Comparison of ENCODE assay signal across 11 cellular contexts in the genomic region with DNA sequence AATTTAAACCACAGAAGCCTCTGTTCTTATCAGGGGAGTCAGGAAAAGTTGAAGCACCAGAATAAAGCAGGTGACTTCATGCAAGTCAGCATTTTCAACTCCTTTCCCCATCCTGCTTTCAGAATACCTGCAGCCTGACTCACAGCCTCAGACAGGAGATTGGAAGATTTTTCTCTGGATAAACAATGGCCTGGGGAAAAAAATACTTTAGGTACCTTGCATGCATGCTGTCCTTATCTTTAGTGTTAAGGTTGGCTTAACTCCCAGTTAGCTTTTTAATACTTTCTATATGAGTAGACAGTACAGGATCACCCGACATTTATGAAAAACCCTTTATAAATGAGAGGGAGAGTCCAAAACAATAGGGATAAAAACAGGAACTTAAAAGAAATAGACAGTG. TPM values are rescaled to one million over a fixed set of nuclear protein-coding genes. Genes with fewer than 3 reads are reported as not detected.
A peak's percentile ranks its signal among the peaks of the same experiment; 100 is the strongest.
DNase-seq lines count a peak whose midpoint lies in the region; ATAC-seq, FAIRE-seq and TF ChIP-seq lines count a peak whose summit lies in the region.
"Had no signal": no experiment of that assay in that cellular context is flagged by ENCODE, and none has a peak within 500 bp of the region (broad histone marks: within the 10 kb centered on the region; RNA-seq: fewer than 3 reads in every experiment).

No MANE protein-coding gene starts in this region.

- no peak for TF ChIP-seq EP300 in transverse colon (IDR thresholded peaks at IDR 0.05; ENCODE audit: low read depth)

- no peak for TF ChIP-seq CTCF in psoas muscle (IDR thresholded peaks at IDR 0.05)
- no peak for TF ChIP-seq CTCF in transverse colon (IDR thresholded peaks at IDR 0.05)

- TF ChIP-seq POLR2A in transverse colon (IDR thresholded peaks at IDR 0.05) = no peak

- H3K36me3 ChIP-seq in GM23248 (ENCODE audit: low read depth) = no peaks in the 10 kb centered on the region
- no peaks in the 10 kb centered on the region for H3K36me3 ChIP-seq in psoas muscle (ENCODE audit: insufficient read depth in 1 of 2, low read depth in 1 of 2)
- peaks cover 0 to 18% (median 0%) of the 10 kb centered on the region in 4 donors for H3K36me3 ChIP-seq in transverse colon

- no peaks in the 10 kb centered on the region for H3K9me2 ChIP-seq in GM23248 (ENCODE audit: insufficient read depth)

- DNase-seq in GM23248 = peak; percentile 84
- peak; percentile 95 for DNase-seq in RCC 7860 (ENCODE audit: low spot score)
- DNase-seq in fibroblast of peridontal ligament (ENCODE audit: extremely low read depth) = peak; percentile 20
- DNase-seq in psoas muscle = no peak
- no peak for DNase-seq in transverse colon
- no peak for DNase-seq in head of caudate nucleus
- DNase-seq in cortex of kidney (lab: John Stamatoyannopoulos, UW) = no peak
- DNase-seq: NCI-H1417 treated with DMSO at 0.1 percent for 48 hours, T1000 had no signal

- no peaks in the 10 kb centered on the region for H3K9me3 ChIP-seq in GM23248 (ENCODE audit: low read depth)
- no peaks in the 10 kb centered on the region for H3K9me3 ChIP-seq in psoas muscle
- no peaks in the 10 kb centered on the region for H3K9me3 ChIP-seq in transverse colon

- no peaks in the 10 kb centered on the region for H3K27me3 ChIP-seq in GM23248 (replicated peaks; ENCODE audit: insufficient read depth)
- no peaks in the 10 kb centered on the region for H3K27me3 ChIP-seq in psoas muscle (ENCODE audit: insufficient read depth in 3 of 3, low read length in 2 of 3)
- no peaks in the 10 kb centered on the region for H3K27me3 ChIP-seq in transverse colon

- peak; percentile 64 to 80 (median 72) for ATAC-seq in psoas muscle
- no peak for ATAC-seq in HG02885 (IDR thresholded peaks at IDR 0.05; ENCODE audit: poor library complexity, unreplicated experiment)
- ATAC-seq: GM12878 had no signal

- no peak overlapping the region for H2AFZ ChIP-seq in GM23248

- H3K79me2 ChIP-seq in GM23248 (ENCODE audit: insufficient read depth) = peaks cover 89% of the 10 kb centered on the region

- H3F3A ChIP-seq in GM23248 (ENCODE audit: insufficient read depth) = peaks cover 22% of the 10 kb centered on the region

- H3K27ac ChIP-seq in GM23248 (peak overlapping the region; percentile 35), psoas muscle (peak overlapping the region; percentile 37), transverse colon (no peak overlapping the region)

- H3K4me1 ChIP-seq in GM23248 (ENCODE audit: insufficient read depth) (peaks cover 16% of the 10 kb centered on the region), psoas muscle (peaks cover 18% of the 10 kb centered on the region), transverse colon (no peaks in the 10 kb centered on the region)

- H3K4me2 ChIP-seq in GM23248 (ENCODE audit: unreplicated experiment) = peak overlapping the region; percentile 24

- peaks cover 4% of the 10 kb centered on the region; the same call in 1 of the 2 replicates for H4K20me1 ChIP-seq in GM23248 (ENCODE audit: insufficient read depth)

- intact Hi-C loops in psoas muscle (cut with DNase I) (loop anchor here in 1 of 2 donors (10.0 kb wide), 1 partner anchor 48 kb away; no protein-coding TSS in a partner anchor), transverse colon (cut with DNase I; ENCODE audit: low total_unique reads) (no loop called here), head of caudate nucleus (cut with DNase I) (no loop called here)

- H3K4me3 ChIP-seq in GM23248 (no peak overlapping the region), psoas muscle (no peak overlapping the region), transverse colon (no peak overlapping the region)
- H3K4me3 ChIP-seq: GM12878 had no signal

- in situ Hi-C loops in GM23248 (cut with MboI) = no loop called here
- in situ Hi-C loops in transverse colon (cut with MboI; ENCODE audit: low pct_ligation_motif_present in 1 of 4, low pct_unique_long_range_greater_than_20kb in 1 of 4, low sequenced_read_pairs in 3 of 4) = no loop called here

- H3K9ac ChIP-seq in GM23248 = no peak overlapping the region

- peak; percentile 95 for FAIRE-seq in RCC 7860 (lab: Jason Lieb, UNC)
- FAIRE-seq: GM12878 had no signal

- WGBS in GM23248 (ENCODE audit: low coverage in 1 of 2, low lambda C conversion rate in 2 of 2, missing lambda C conversion rate in 2 of 2), 2 experiments = 9 to 10% methylated on average over 1 of the region's 1 CpG
- 83 to 89% (median 88%) methylated on average over 1 of the region's 1 CpG for WGBS in psoas muscle, 3 donors
- 38 to 41% methylated on average over 1 of the region's 1 CpG for WGBS in transverse colon (ENCODE audit: low coverage in 1 of 2), 2 donors

RNA-seq across cellular contexts. Expression of a gene that starts 53.6 kb away (rescaled TPM):
- 22.6 and 24.4 TPM in 2 replicates for total RNA-seq in GM23248 (2014; rRNA removed; shearing (Covaris generic))
- polyA plus RNA-seq in GM23248 (2016; fragmentation: Nextera tagmentation; extraction: Ambion mirVana) (29.4 and 30.5 TPM in 2 replicates), psoas muscle (10 to 100 TPM; 17.3 to 36.2 (median 29.3) TPM)
- total RNA-seq in psoas muscle (10 to 100 TPM; 44.3 to 79.4 (median 58.3) TPM), transverse colon (10 to 100 TPM; 16.3 to 54.5 (median 36.7) TPM)

Comparison
In these comparisons a context has a peak if more than half of its experiments do, and no peak if none do; other contexts are left out.
1. DNase-seq: peak in GM23248 (single experiment), RCC 7860 (single experiment) and fibroblast of peridontal ligament (single experiment); none in psoas muscle (0 of 2), transverse colon (single experiment), head of caudate nucleus (0 of 42) and cortex of kidney (single experiment).
2. H3K27ac ChIP-seq: peak in GM23248 (single experiment) and psoas muscle (single experiment); none in transverse colon (0 of 4).